29 cellular contexts compared by ENCODE assay signal in genomic region chr19:50978772-50979390, GRCh38. TPM values are rescaled to one million over a fixed set of nuclear protein-coding genes. Genes with fewer than 3 reads are reported as not detected.
DNase-seq lines count a peak whose midpoint lies in the region; ATAC-seq, FAIRE-seq and TF ChIP-seq lines count a peak whose summit lies in the region.
"Had no signal": no experiment of that assay in that cellular context is flagged by ENCODE, and none has a peak within 500 bp of the region (broad histone marks: within the 10 kb centered on the region; RNA-seq: fewer than 3 reads in every experiment).

No MANE protein-coding gene starts in this region.

- H3K36me3 ChIP-seq in Caco-2 (ENCODE audit: control insufficient read depth, insufficient read depth, low read length) (no peaks in the 10 kb centered on the region), K562 (ENCODE audit: control insufficient read depth, insufficient read depth, low read length) (no peaks in the 10 kb centered on the region)
- H3K36me3 ChIP-seq: Peyer's patch, SJSA1 had no signal

- no peaks in the 10 kb centered on the region for H3K27me3 ChIP-seq in Caco-2 (replicated peaks; ENCODE audit: control insufficient read depth, insufficient read depth, low read length)
- peaks cover 2 to 11% of the 10 kb centered on the region in 2 experiments; a peak in 3 of 5 replicates for H3K27me3 ChIP-seq in K562 (ENCODE audit: control insufficient read depth in 2 of 2, insufficient read depth in 2 of 2, low read length in 2 of 2)
- H3K27me3 ChIP-seq: Peyer's patch had no signal

- no peak for TF ChIP-seq RAD21 in K562 (CRISPR knock-in tag; conservative IDR thresholded peaks at IDR 0.05 in 1 of 2, IDR thresholded peaks at IDR 0.05 in 1 of 2)

- TF ChIP-seq POLR2A in K562 (conservative IDR thresholded peaks at IDR 0.05), result no peak

- in situ Hi-C loops in K562 (cut with MboI), result no loop called here

- FAIRE-seq in K562 (lab: Jason Lieb, UNC), result no peak
- FAIRE-seq: G401.6, GM12892, GM18507, H1, HepG2 had no signal

- peaks cover 7% of the 10 kb centered on the region for H3K4me1 Mint-ChIP-seq in Caco-2 (ENCODE audit: low read depth, unreplicated experiment)
- H3K4me1 Mint-ChIP-seq in mesothelial cell of epicardium, result peaks cover 26% of the 10 kb centered on the region
- H3K4me1 Mint-ChIP-seq in nephron progenitor cell, result peaks cover 73% of the 10 kb centered on the region
- no peaks in the 10 kb centered on the region for H3K4me1 Mint-ChIP-seq in activated T-helper 1 cell treated with anti-CD3 and anti-CD28 coated beads, Interleukin-12 subunit alpha, Interleukin-12 subunit beta, Interleukin-2, Interleukin-4 antibody, amounts not matched to agents 30 ng/mL and 10 ng/mL and 1 ng/mL, durations not matched to agents 14 hours and 24 hours and 36 hours (ENCODE audit: low read depth)

- POLR2A ChIA-PET in Caco-2 (lab: Charles Lee) (no interaction called here), K562 (lab: Yijun Ruan, JAX) (interaction anchor here (0.6 kb wide), 1 partner anchor 108 kb away, joined by 3 read pairs; no protein-coding TSS in a partner anchor)

- ATAC-seq in K562 (no peak), GM18907 (IDR thresholded peaks at IDR 0.05; ENCODE audit: unreplicated experiment) (no peak)
- ATAC-seq: CD8-positive, alpha-beta T cell; HepG2; Right ventricle myocardium inferior had no signal

- H3K4me3 ChIP-seq in Caco-2 (ENCODE audit: low read depth, low read length), result no peak overlapping the region
- H3K4me3 ChIP-seq in K562, result no peak overlapping the region
- H3K4me3 ChIP-seq: Peyer's patch, SJSA1 had no signal

- TF ChIP-seq EP300 in K562 (IDR thresholded peaks at IDR 0.05; ENCODE audit: low read length), result no peak

- H3K9ac ChIP-seq in K562 (ENCODE audit: insufficient read depth in 1 of 2, low read depth in 2 of 2, low read length in 2 of 2), result no peak overlapping the region

- WGBS in K562 (ENCODE audit: insufficient coverage, low coverage, missing lambda C conversion rate), result 10% methylated on average over 5 of the region's 5 CpGs

- BruUV-seq in Caco-2 (replicated peaks; lab: Mats Ljungman, UMichigan) (no TSS peak), K562 (replicated peaks; lab: Mats Ljungman, UMichigan) (no TSS peak)

- no peaks in the 10 kb centered on the region for H3K9me1 ChIP-seq in K562 (ENCODE audit: control insufficient read depth, insufficient read depth, low read length)

- intact Hi-C loops in Caco-2 (cut with micrococcal nuclease; ENCODE audit: unreplicated experiment) (no loop called here), K562 (cut with micrococcal nuclease) (no loop called here)
- intact Hi-C loops in activated T-helper 1 cell treated with anti-CD3 and anti-CD28 coated beads, Interleukin-12 subunit alpha, Interleukin-12 subunit beta, Interleukin-2, Interleukin-4 antibody, amounts not matched to agents 30 ng/mL and 10 ng/mL and 1 ng/mL, durations not matched to agents 14 hours and 24 hours and 36 hours (cut with micrococcal nuclease), result no loop called here

- H3K27me3 Mint-ChIP-seq in Caco-2 (ENCODE audit: insufficient read depth, unreplicated experiment) (peaks cover 9% of the 10 kb centered on the region), mesothelial cell of epicardium (ENCODE audit: low read depth) (peaks cover 26% of the 10 kb centered on the region), nephron progenitor cell (ENCODE audit: low read depth, poor library complexity) (peaks cover 36% of the 10 kb centered on the region)
- H3K27me3 Mint-ChIP-seq in activated T-helper 1 cell treated with anti-CD3 and anti-CD28 coated beads, Interleukin-12 subunit alpha, Interleukin-12 subunit beta, Interleukin-2, Interleukin-4 antibody, amounts not matched to agents 30 ng/mL and 10 ng/mL and 1 ng/mL, durations not matched to agents 14 hours and 24 hours and 36 hours (ENCODE audit: insufficient read depth), result peaks cover 12% of the 10 kb centered on the region

- H3K4me2 ChIP-seq in K562 (ENCODE audit: insufficient read depth, low read length), result no peak overlapping the region

- no peak for DNase-seq in Caco-2
- peak; percentile 7 for DNase-seq in HT-29 (ENCODE audit: low spot score)
- no peak for DNase-seq in K562 (ENCODE audit: extremely low read depth in 1 of 4, low spot score in 3 of 4)
- no peak for DNase-seq in mesothelial cell of epicardium (ENCODE audit: low spot score in 2 of 2, unreplicated experiment in 2 of 2)
- no peak for DNase-seq in nephron progenitor cell
- no peak for DNase-seq in activated T-helper 1 cell treated with anti-CD3 and anti-CD28 coated beads, Interleukin-12 subunit alpha, Interleukin-12 subunit beta, Interleukin-2, Interleukin-4 antibody, amounts not matched to agents 30 ng/mL and 10 ng/mL and 1 ng/mL, durations not matched to agents 14 hours and 24 hours and 36 hours (ENCODE audit: low spot score)
- DNase-seq in hippocampal formation (lab: John Stamatoyannopoulos, UW), result no peak
- DNase-seq: AML-193; C1 segment of cervical spinal cord; CD8-positive, alpha-beta T cell; KBM-7; NCI-H1092 treated with DMSO at 0.1 percent for 48 hours; NCI-H1436 treated with DMSO at 0.1 percent for 48 hours; NCI-H2029; NCI-H226; NCI-H510A treated with DMSO at 0.1 percent for 48 hours; NCI-H748 treated with DMSO at 0.1 percent for 48 hours; Peyer's patch had no signal

- H3K27ac Mint-ChIP-seq in Caco-2 (ENCODE audit: unreplicated experiment) (peak overlapping the region; percentile 14), mesothelial cell of epicardium (peak overlapping the region; percentile 15), nephron progenitor cell (no peak overlapping the region)
- no peak overlapping the region for H3K27ac Mint-ChIP-seq in activated T-helper 1 cell treated with anti-CD3 and anti-CD28 coated beads, Interleukin-12 subunit alpha, Interleukin-12 subunit beta, Interleukin-2, Interleukin-4 antibody, amounts not matched to agents 30 ng/mL and 10 ng/mL and 1 ng/mL, durations not matched to agents 14 hours and 24 hours and 36 hours
- H3K27ac Mint-ChIP-seq: CD8-positive, alpha-beta T cell had no signal

- H3K36me3 Mint-ChIP-seq in Caco-2 (ENCODE audit: insufficient read depth, unreplicated experiment), result no peaks in the 10 kb centered on the region
- H3K36me3 Mint-ChIP-seq in mesothelial cell of epicardium, result no peaks in the 10 kb centered on the region
- peaks cover 4% of the 10 kb centered on the region for H3K36me3 Mint-ChIP-seq in nephron progenitor cell (ENCODE audit: low read depth)
- no peaks in the 10 kb centered on the region for H3K36me3 Mint-ChIP-seq in activated T-helper 1 cell treated with anti-CD3 and anti-CD28 coated beads, Interleukin-12 subunit alpha, Interleukin-12 subunit beta, Interleukin-2, Interleukin-4 antibody, amounts not matched to agents 30 ng/mL and 10 ng/mL and 1 ng/mL, durations not matched to agents 14 hours and 24 hours and 36 hours (ENCODE audit: low read depth)
- H3K36me3 Mint-ChIP-seq: CD8-positive, alpha-beta T cell had no signal

- H3K4me3 Mint-ChIP-seq in Caco-2 (ENCODE audit: unreplicated experiment) (no peak overlapping the region), mesothelial cell of epicardium (no peak overlapping the region), nephron progenitor cell (no peak overlapping the region)
- H3K4me3 Mint-ChIP-seq in activated T-helper 1 cell treated with anti-CD3 and anti-CD28 coated beads, Interleukin-12 subunit alpha, Interleukin-12 subunit beta, Interleukin-2, Interleukin-4 antibody, amounts not matched to agents 30 ng/mL and 10 ng/mL and 1 ng/mL, durations not matched to agents 14 hours and 24 hours and 36 hours, result no peak overlapping the region
- H3K4me3 Mint-ChIP-seq: CD8-positive, alpha-beta T cell had no signal

- no peaks in the 10 kb centered on the region for H4K20me1 ChIP-seq in K562 (replicated peaks; ENCODE audit: control insufficient read depth, insufficient read depth, low read length)

- no peak overlapping the region for H2AFZ ChIP-seq in K562 (ENCODE audit: low read depth, low read length)

- H3K9me3 ChIP-seq in Caco-2 (no peaks in the 10 kb centered on the region), K562 (replicated peaks; ENCODE audit: control insufficient read depth, insufficient read depth, low read depth, low read length) (no peaks in the 10 kb centered on the region)
- H3K9me3 ChIP-seq: Peyer's patch, SJSA1 had no signal

- H3K27ac ChIP-seq in K562 (ENCODE audit: extremely low read depth, low read depth, low read length), result no peak overlapping the region
- H3K27ac ChIP-seq: Peyer's patch, SJSA1 had no signal

- CTCF ChIA-PET in Caco-2 (lab: Charles Lee) (no interaction called here), K562 (lab: Yijun Ruan, JAX; ENCODE audit: low intra/inter-chr PET ratio) (no interaction called here)

- TF ChIP-seq CTCF in Caco-2 (IDR thresholded peaks at IDR 0.05; ENCODE audit: insufficient read depth in 1 of 2, low read depth in 1 of 2, low read length in 1 of 2, severe bottlenecking in 1 of 2, unreplicated experiment in 1 of 2) (no peak), K562 (IDR thresholded peaks at IDR 0.05 in 2 of 3, conservative IDR thresholded peaks at IDR 0.05 in 1 of 3; ENCODE audit: insufficient read depth in 2 of 3, low read depth in 1 of 3, low read length in 3 of 3) (no peak), mesothelial cell of epicardium (IDR thresholded peaks at IDR 0.05; ENCODE audit: unreplicated experiment) (no peak), nephron progenitor cell (IDR thresholded peaks at IDR 0.05) (no peak)

- H3K79me2 ChIP-seq in K562 (ENCODE audit: control insufficient read depth, insufficient read depth, low read length), result no peaks in the 10 kb centered on the region

- H3K4me1 ChIP-seq in Caco-2 (peaks cover 14% of the 10 kb centered on the region; the same call in 1 of the 2 replicates), K562 (replicated peaks in 1 of 2; ENCODE audit: control insufficient read depth in 2 of 2, insufficient read depth in 2 of 2, low read length in 2 of 2) (peaks cover 0 to under 1% of the 10 kb centered on the region in 2 experiments; a peak in 1 of 5 replicates)
- H3K4me1 ChIP-seq: Peyer's patch, SJSA1 had no signal

- H3K9me3 Mint-ChIP-seq in Caco-2 (ENCODE audit: unreplicated experiment), result no peaks in the 10 kb centered on the region
- H3K9me3 Mint-ChIP-seq in mesothelial cell of epicardium, result no peaks in the 10 kb centered on the region
- H3K9me3 Mint-ChIP-seq in nephron progenitor cell, result peaks cover 4% of the 10 kb centered on the region
- no peaks in the 10 kb centered on the region for H3K9me3 Mint-ChIP-seq in activated T-helper 1 cell treated with anti-CD3 and anti-CD28 coated beads, Interleukin-12 subunit alpha, Interleukin-12 subunit beta, Interleukin-2, Interleukin-4 antibody, amounts not matched to agents 30 ng/mL and 10 ng/mL and 1 ng/mL, durations not matched to agents 14 hours and 24 hours and 36 hours
- H3K9me3 Mint-ChIP-seq: CD8-positive, alpha-beta T cell had no signal

RNA-seq across cellular contexts. Expression of gene KLK7, which starts 4.8 kb away (rescaled TPM):
- not detected in 2 replicates for total RNA-seq in Caco-2 (2022)
- 0.13 and 0.31 TPM in 2 replicates for total RNA-seq in HT-29 (2014; rRNA removed; shearing (Covaris generic))
- total RNA-seq in K562 (2011; cell fraction: chromatin; rRNA removed; ENCODE audit: low replicate concordance), result not detected in 2 replicates
- not detected in 2 replicates for total RNA-seq in K562 (2011; cell fraction: nucleolus; rRNA removed)
- not detected in 2 replicates for total RNA-seq in K562 (2011; cell fraction: nucleoplasm; rRNA removed)
- not detected in 2 replicates for total RNA-seq in K562 (2014; rRNA removed)
- total RNA-seq in K562 (2014; rRNA removed; fragmentation: Illumina TruSeq; extraction: Trizol), result not detected in 2 replicates
- not detected in 2 replicates for total RNA-seq in K562 (2015; rRNA removed; fragmentation: Illumina TruSeq; extraction: Trizol)
- not detected in 2 replicates for total RNA-seq in K562 (2021)
- not detected in 2 replicates for polyA plus RNA-seq in K562 (2011; rRNA removed)
- polyA plus RNA-seq in K562 (2011; cell fraction: cytosol; rRNA removed), result 0.06 TPM in 1 of 2 replicates, not detected in the other
- polyA plus RNA-seq in K562 (2011; cell fraction: nucleus; rRNA removed), result not detected in 2 replicates
- polyA plus RNA-seq in K562 (2012), result 0.08 TPM in 1 of 2 replicates, not detected in the other
- polyA plus RNA-seq in K562 (2014; fragmentation: Illumina TruSeq; extraction: Trizol), result not detected in 2 replicates
- under 1 TPM in 1 of 2 experiments, not detected in 1; 0.03 TPM for polyA plus RNA-seq in K562 (2014; fragmentation: Nextera tagmentation; extraction: Ambion mirVana)
- polyA plus RNA-seq in K562 (2014; rRNA removed), result not detected in 2 replicates
- polyA minus RNA-seq in K562 (2011; rRNA and poly(A)+ RNA removed), result not detected in 2 replicates
- not detected in 2 replicates for polyA minus RNA-seq in K562 (2011; cell fraction: cytosol; rRNA and poly(A)+ RNA removed)
- not detected in 2 replicates for polyA minus RNA-seq in K562 (2011; cell fraction: nucleus; rRNA and poly(A)+ RNA removed)
- 0.52 to 1.3 TPM (median 0.97 TPM) in 3 replicates for total RNA-seq in mesothelial cell of epicardium
- total RNA-seq in activated T-helper 1 cell treated with anti-CD3 and anti-CD28 coated beads, Interleukin-12 subunit alpha, Interleukin-12 subunit beta, Interleukin-2, Interleukin-4 antibody, amounts not matched to agents 30 ng/mL and 10 ng/mL and 1 ng/mL, durations not matched to agents 14 hours and 24 hours and 36 hours, result not detected in 2 replicates
- total RNA-seq: A172; CD8-positive, alpha-beta T cell; Daoy; HepG2; Right ventricle myocardium inferior; SJSA1 had no signal
- polyA plus RNA-seq: AG04450, HepG2 had no signal

RNA-seq across cellular contexts. Expression of gene KLK6, which starts 9.5 kb away (rescaled TPM):
- total RNA-seq in Caco-2 (2022), result 1.3 and 1.5 TPM in 2 replicates
- 352 and 367 TPM in 2 replicates for total RNA-seq in HT-29 (2014; rRNA removed; shearing (Covaris generic))
- not detected in 2 replicates for total RNA-seq in K562 (2011; cell fraction: chromatin; rRNA removed; ENCODE audit: low replicate concordance)
- total RNA-seq in K562 (2011; cell fraction: nucleolus; rRNA removed), result not detected in 2 replicates
- total RNA-seq in K562 (2011; cell fraction: nucleoplasm; rRNA removed), result not detected in 2 replicates
- total RNA-seq in K562 (2014; rRNA removed), result not detected in 2 replicates
- total RNA-seq in K562 (2014; rRNA removed; fragmentation: Illumina TruSeq; extraction: Trizol), result not detected in 2 replicates
- not detected in 2 replicates for total RNA-seq in K562 (2015; rRNA removed; fragmentation: Illumina TruSeq; extraction: Trizol)
- not detected in 2 replicates for total RNA-seq in K562 (2021)
- not detected in 2 replicates for polyA plus RNA-seq in K562 (2011; rRNA removed)
- polyA plus RNA-seq in K562 (2011; cell fraction: cytosol; rRNA removed), result not detected in 2 replicates
- polyA plus RNA-seq in K562 (2011; cell fraction: nucleus; rRNA removed), result 0.11 TPM in 1 of 2 replicates, not detected in the other
- polyA plus RNA-seq in K562 (2012), result not detected in 2 replicates
- polyA plus RNA-seq in K562 (2014; fragmentation: Illumina TruSeq; extraction: Trizol), result not detected in 2 replicates
- not detected for polyA plus RNA-seq in K562 (2014; fragmentation: Nextera tagmentation; extraction: Ambion mirVana)
- not detected in 2 replicates for polyA plus RNA-seq in K562 (2014; rRNA removed)
- polyA minus RNA-seq in K562 (2011; rRNA and poly(A)+ RNA removed), result not detected in 2 replicates
- not detected in 2 replicates for polyA minus RNA-seq in K562 (2011; cell fraction: cytosol; rRNA and poly(A)+ RNA removed)
- not detected in 2 replicates for polyA minus RNA-seq in K562 (2011; cell fraction: nucleus; rRNA and poly(A)+ RNA removed)
- 14.6 to 15.4 TPM (median 15.4 TPM) in 3 replicates for total RNA-seq in mesothelial cell of epicardium
- total RNA-seq in activated T-helper 1 cell treated with anti-CD3 and anti-CD28 coated beads, Interleukin-12 subunit alpha, Interleukin-12 subunit beta, Interleukin-2, Interleukin-4 antibody, amounts not matched to agents 30 ng/mL and 10 ng/mL and 1 ng/mL, durations not matched to agents 14 hours and 24 hours and 36 hours, result not detected in 2 replicates
- total RNA-seq: CD8-positive, alpha-beta T cell; Daoy; Peyer's patch; Right ventricle myocardium inferior; SJSA1 had no signal
- polyA plus RNA-seq: AG04450 had no signal

RNA-seq across cellular contexts. Expression of gene KLK8, which starts 22.5 kb away (rescaled TPM):
- total RNA-seq in Caco-2 (2022) (1.7 TPM in 1 of 2 replicates, not detected in the other), K562 (2014; rRNA removed) (0.45 TPM in 1 of 2 replicates, not detected in the other), K562 (2014; rRNA removed; fragmentation: Illumina TruSeq; extraction: Trizol) (0.40 TPM in 1 of 2 replicates, not detected in the other), K562 (2015; rRNA removed; fragmentation: Illumina TruSeq; extraction: Trizol) (0.41 and 0.76 TPM in 2 replicates), K562 (2021) (1.4 TPM in 2 replicates), mesothelial cell of epicardium (5.4 to 8.6 TPM (median 6.9 TPM) in 3 replicates)
- total RNA-seq in HT-29 (2014; rRNA removed; shearing (Covaris generic)), result 4.2 and 8.7 TPM in 2 replicates
- total RNA-seq in K562 (2011; cell fraction: chromatin; rRNA removed; ENCODE audit: low replicate concordance), result 0.93 TPM in 1 of 2 replicates, not detected in the other
- 0.66 and 2.2 TPM in 2 replicates for total RNA-seq in K562 (2011; cell fraction: nucleolus; rRNA removed)
- 1.2 and 3.7 TPM in 2 replicates for total RNA-seq in K562 (2011; cell fraction: nucleoplasm; rRNA removed)
- polyA plus RNA-seq in K562 (2011; rRNA removed) (0.62 and 0.79 TPM in 2 replicates), K562 (2014; fragmentation: Illumina TruSeq; extraction: Trizol) (0.44 and 0.49 TPM in 2 replicates), K562 (2014; fragmentation: Nextera tagmentation; extraction: Ambion mirVana) (1 to 10 TPM in 1 of 2 experiments, under 1 TPM in 1; 0.37 to 1.7 TPM), K562 (2014; rRNA removed) (1.1 and 1.4 TPM in 2 replicates)
- 0.65 and 1.9 TPM in 2 replicates for polyA plus RNA-seq in K562 (2011; cell fraction: cytosol; rRNA removed)
- 0.72 and 2.0 TPM in 2 replicates for polyA plus RNA-seq in K562 (2011; cell fraction: nucleus; rRNA removed)
- 1.6 and 3.0 TPM in 2 replicates for polyA plus RNA-seq in K562 (2012)
- polyA minus RNA-seq in K562 (2011; rRNA and poly(A)+ RNA removed), result not detected in 2 replicates
- polyA minus RNA-seq in K562 (2011; cell fraction: cytosol; rRNA and poly(A)+ RNA removed), result not detected in 2 replicates
- polyA minus RNA-seq in K562 (2011; cell fraction: nucleus; rRNA and poly(A)+ RNA removed), result 0.67 TPM in 1 of 2 replicates, not detected in the other
- not detected in 2 replicates for total RNA-seq in activated T-helper 1 cell treated with anti-CD3 and anti-CD28 coated beads, Interleukin-12 subunit alpha, Interleukin-12 subunit beta, Interleukin-2, Interleukin-4 antibody, amounts not matched to agents 30 ng/mL and 10 ng/mL and 1 ng/mL, durations not matched to agents 14 hours and 24 hours and 36 hours
- total RNA-seq: A172; CD8-positive, alpha-beta T cell; Daoy; HepG2; Peyer's patch; Right ventricle myocardium inferior; SJSA1 had no signal
- polyA plus RNA-seq: AG04450, HepG2 had no signal

RNA-seq across cellular contexts. Expression of gene KLK5, which starts 26.0 kb away (rescaled TPM):
- total RNA-seq in Caco-2 (2022), result not detected in 2 replicates
- 0.08 and 0.13 TPM in 2 replicates for total RNA-seq in HT-29 (2014; rRNA removed; shearing (Covaris generic))
- total RNA-seq in K562 (2011; cell fraction: chromatin; rRNA removed; ENCODE audit: low replicate concordance), result not detected in 2 replicates
- total RNA-seq in K562 (2011; cell fraction: nucleolus; rRNA removed), result not detected in 2 replicates
- total RNA-seq in K562 (2011; cell fraction: nucleoplasm; rRNA removed), result not detected in 2 replicates
- total RNA-seq in K562 (2014; rRNA removed), result not detected in 2 replicates
- not detected in 2 replicates for total RNA-seq in K562 (2014; rRNA removed; fragmentation: Illumina TruSeq; extraction: Trizol)
- not detected in 2 replicates for total RNA-seq in K562 (2015; rRNA removed; fragmentation: Illumina TruSeq; extraction: Trizol)
- total RNA-seq in K562 (2021), result not detected in 2 replicates
- polyA plus RNA-seq in K562 (2011; rRNA removed), result not detected in 2 replicates
- polyA plus RNA-seq in K562 (2011; cell fraction: cytosol; rRNA removed), result not detected in 2 replicates
- polyA plus RNA-seq in K562 (2011; cell fraction: nucleus; rRNA removed), result not detected in 2 replicates
- not detected in 2 replicates for polyA plus RNA-seq in K562 (2012)
- not detected in 2 replicates for polyA plus RNA-seq in K562 (2014; fragmentation: Illumina TruSeq; extraction: Trizol)
- not detected for polyA plus RNA-seq in K562 (2014; fragmentation: Nextera tagmentation; extraction: Ambion mirVana)
- not detected in 2 replicates for polyA plus RNA-seq in K562 (2014; rRNA removed)
- not detected in 2 replicates for polyA minus RNA-seq in K562 (2011; rRNA and poly(A)+ RNA removed)
- polyA minus RNA-seq in K562 (2011; cell fraction: cytosol; rRNA and poly(A)+ RNA removed), result not detected in 2 replicates
- not detected in 2 replicates for polyA minus RNA-seq in K562 (2011; cell fraction: nucleus; rRNA and poly(A)+ RNA removed)
- 8.9 to 11.5 TPM (median 9.5 TPM) in 3 replicates for total RNA-seq in mesothelial cell of epicardium
- not detected in 2 replicates for total RNA-seq in activated T-helper 1 cell treated with anti-CD3 and anti-CD28 coated beads, Interleukin-12 subunit alpha, Interleukin-12 subunit beta, Interleukin-2, Interleukin-4 antibody, amounts not matched to agents 30 ng/mL and 10 ng/mL and 1 ng/mL, durations not matched to agents 14 hours and 24 hours and 36 hours
- total RNA-seq: A172; CD8-positive, alpha-beta T cell; Daoy; HepG2; Peyer's patch; Right ventricle myocardium inferior; SJSA1 had no signal
- polyA plus RNA-seq: AG04450, HepG2 had no signal

RNA-seq across cellular contexts. Expression of gene KLK10, which starts 40.6 kb away (rescaled TPM):
- not detected in 2 replicates for total RNA-seq in Caco-2 (2022)
- total RNA-seq in HT-29 (2014; rRNA removed; shearing (Covaris generic)), result 154 and 171 TPM in 2 replicates
- not detected in 2 replicates for total RNA-seq in K562 (2011; cell fraction: chromatin; rRNA removed; ENCODE audit: low replicate concordance)
- total RNA-seq in K562 (2011; cell fraction: nucleolus; rRNA removed), result not detected in 2 replicates
- total RNA-seq in K562 (2011; cell fraction: nucleoplasm; rRNA removed), result 0.46 TPM in 1 of 2 replicates, not detected in the other
- not detected in 2 replicates for total RNA-seq in K562 (2014; rRNA removed)
- total RNA-seq in K562 (2014; rRNA removed; fragmentation: Illumina TruSeq; extraction: Trizol), result not detected in 2 replicates
- total RNA-seq in K562 (2015; rRNA removed; fragmentation: Illumina TruSeq; extraction: Trizol), result not detected in 2 replicates
- 0.11 TPM in 1 of 2 replicates, not detected in the other for total RNA-seq in K562 (2021)
- polyA plus RNA-seq in K562 (2011; rRNA removed), result not detected in 2 replicates
- polyA plus RNA-seq in K562 (2011; cell fraction: cytosol; rRNA removed), result 0.18 TPM in 1 of 2 replicates, not detected in the other
- not detected in 2 replicates for polyA plus RNA-seq in K562 (2011; cell fraction: nucleus; rRNA removed)
- 0.03 and 0.08 TPM in 2 replicates for polyA plus RNA-seq in K562 (2012)
- polyA plus RNA-seq in K562 (2014; fragmentation: Illumina TruSeq; extraction: Trizol), result not detected in 2 replicates
- not detected for polyA plus RNA-seq in K562 (2014; fragmentation: Nextera tagmentation; extraction: Ambion mirVana)
- polyA plus RNA-seq in K562 (2014; rRNA removed), result not detected in 2 replicates
- not detected in 2 replicates for polyA minus RNA-seq in K562 (2011; rRNA and poly(A)+ RNA removed)
- polyA minus RNA-seq in K562 (2011; cell fraction: cytosol; rRNA and poly(A)+ RNA removed), result not detected in 2 replicates
- not detected in 2 replicates for polyA minus RNA-seq in K562 (2011; cell fraction: nucleus; rRNA and poly(A)+ RNA removed)
- total RNA-seq in mesothelial cell of epicardium, result 1.4 to 2.2 TPM (median 2.1 TPM) in 3 replicates
- total RNA-seq in activated T-helper 1 cell treated with anti-CD3 and anti-CD28 coated beads, Interleukin-12 subunit alpha, Interleukin-12 subunit beta, Interleukin-2, Interleukin-4 antibody, amounts not matched to agents 30 ng/mL and 10 ng/mL and 1 ng/mL, durations not matched to agents 14 hours and 24 hours and 36 hours, result not detected in 2 replicates
- total RNA-seq: A172; CD8-positive, alpha-beta T cell; Daoy; HepG2; Right ventricle myocardium inferior; SJSA1 had no signal
- polyA plus RNA-seq: AG04450, HepG2 had no signal

Comparison
In these comparisons a context has a peak if more than half of its experiments do, and no peak if none do; other contexts are left out.
1. H3K27ac Mint-ChIP-seq: peak in Caco-2 (single experiment) and mesothelial cell of epicardium (single experiment); none in nephron progenitor cell (single experiment) and activated T-helper 1 cell treated with anti-CD3 and anti-CD28 coated beads, Interleukin-12 subunit alpha, Interleukin-12 subunit beta, Interleukin-2, Interleukin-4 antibody, amounts not matched to agents 30 ng/mL and 10 ng/mL and 1 ng/mL, durations not matched to agents 14 hours and 24 hours and 36 hours (single experiment).
2. RNA of gene KLK6, which starts 9.5 kb away (total RNA-seq): 352 to 367 TPM in HT-29; 14.6 to 15.4 TPM in mesothelial cell of epicardium, 1.3 to 1.5 TPM in Caco-2, not detected in K562 and not detected in activated T-helper 1 cell treated with anti-CD3 and anti-CD28 coated beads, Interleukin-12 subunit alpha, Interleukin-12 subunit beta, Interleukin-2, Interleukin-4 antibody, amounts not matched to agents 30 ng/mL and 10 ng/mL and 1 ng/mL, durations not matched to agents 14 hours and 24 hours and 36 hours; every median in the first group is over 10 times any median in the second.